1 cellular context compared by ENCODE assay signal in the genomic region with DNA sequence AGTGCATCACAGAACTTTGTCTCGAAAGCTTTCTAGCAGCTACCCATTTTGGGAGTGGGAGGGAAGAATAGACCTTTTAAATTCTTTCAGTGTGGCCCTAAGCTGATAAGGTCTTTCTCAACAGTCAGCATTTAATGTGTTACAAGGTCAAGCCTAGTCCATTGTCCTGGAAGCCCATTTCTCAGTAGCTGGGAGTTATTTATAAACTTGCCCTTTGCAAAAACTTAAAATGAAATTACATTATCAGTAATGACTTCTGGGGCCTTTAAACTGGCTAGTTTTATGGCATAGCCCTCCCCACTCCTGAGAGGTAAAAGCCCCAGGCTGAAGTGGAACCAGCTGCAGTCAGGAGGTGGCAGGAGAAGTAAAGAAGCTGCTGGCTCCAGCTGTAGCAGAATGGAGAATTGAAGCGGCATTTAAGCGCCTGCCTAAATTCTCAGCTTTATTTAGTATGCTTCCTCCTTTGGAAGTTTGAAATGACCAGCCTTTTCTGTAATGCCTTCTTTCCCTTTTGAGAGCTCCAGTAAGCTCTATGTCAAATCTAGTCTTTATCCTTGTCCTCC.
TF ChIP-seq lines count a peak whose summit lies in the region.

No MANE protein-coding gene starts in this region.

TF ChIP-seq in K562, 482 proteins besides CTCF, POLR2A, EP300 and RAD21 (continued from another document and continues in another):
- TF ChIP-seq, protein P1, sequence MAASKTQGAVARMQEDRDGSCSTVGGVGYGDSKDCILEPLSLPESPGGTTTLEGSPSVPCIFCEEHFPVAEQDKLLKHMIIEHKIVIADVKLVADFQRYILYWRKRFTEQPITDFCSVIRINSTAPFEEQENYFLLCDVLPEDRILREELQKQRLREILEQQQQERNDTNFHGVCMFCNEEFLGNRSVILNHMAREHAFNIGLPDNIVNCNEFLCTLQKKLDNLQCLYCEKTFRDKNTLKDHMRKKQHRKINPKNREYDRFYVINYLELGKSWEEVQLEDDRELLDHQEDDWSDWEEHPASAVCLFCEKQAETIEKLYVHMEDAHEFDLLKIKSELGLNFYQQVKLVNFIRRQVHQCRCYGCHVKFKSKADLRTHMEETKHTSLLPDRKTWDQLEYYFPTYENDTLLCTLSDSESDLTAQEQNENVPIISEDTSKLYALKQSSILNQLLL (CRISPR knock-in tag; IDR thresholded peaks at IDR 0.05; ENCODE audit: borderline replicate concordance) = no peak
- TF ChIP-seq ZBTB11 (CRISPR knock-in tag; IDR thresholded peaks at IDR 0.05) = no peak
- TF ChIP-seq, protein P2, sequence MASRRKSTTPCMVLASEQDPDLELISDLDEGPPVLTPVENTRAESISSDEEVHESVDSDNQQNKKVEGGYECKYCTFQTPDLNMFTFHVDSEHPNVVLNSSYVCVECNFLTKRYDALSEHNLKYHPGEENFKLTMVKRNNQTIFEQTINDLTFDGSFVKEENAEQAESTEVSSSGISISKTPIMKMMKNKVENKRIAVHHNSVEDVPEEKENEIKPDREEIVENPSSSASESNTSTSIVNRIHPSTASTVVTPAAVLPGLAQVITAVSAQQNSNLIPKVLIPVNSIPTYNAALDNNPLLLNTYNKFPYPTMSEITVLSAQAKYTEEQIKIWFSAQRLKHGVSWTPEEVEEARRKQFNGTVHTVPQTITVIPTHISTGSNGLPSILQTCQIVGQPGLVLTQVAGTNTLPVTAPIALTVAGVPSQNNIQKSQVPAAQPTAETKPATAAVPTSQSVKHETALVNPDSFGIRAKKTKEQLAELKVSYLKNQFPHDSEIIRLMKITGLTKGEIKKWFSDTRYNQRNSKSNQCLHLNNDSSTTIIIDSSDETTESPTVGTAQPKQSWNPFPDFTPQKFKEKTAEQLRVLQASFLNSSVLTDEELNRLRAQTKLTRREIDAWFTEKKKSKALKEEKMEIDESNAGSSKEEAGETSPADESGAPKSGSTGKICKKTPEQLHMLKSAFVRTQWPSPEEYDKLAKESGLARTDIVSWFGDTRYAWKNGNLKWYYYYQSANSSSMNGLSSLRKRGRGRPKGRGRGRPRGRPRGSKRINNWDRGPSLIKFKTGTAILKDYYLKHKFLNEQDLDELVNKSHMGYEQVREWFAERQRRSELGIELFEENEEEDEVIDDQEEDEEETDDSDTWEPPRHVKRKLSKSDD (conservative IDR thresholded peaks at IDR 0.05; ENCODE audit: low read length) = no peak
- peak; percentile 89 for TF ChIP-seq TFAP4 (CRISPR knock-in tag; IDR thresholded peaks at IDR 0.05; ENCODE audit: borderline replicate concordance)
- peak; percentile 60; the same call in 1 of the 2 replicates for TF ChIP-seq LEF1 (IDR thresholded peaks at IDR 0.05)
- no peak for TF ChIP-seq RBM15 (IDR thresholded peaks at IDR 0.05; ENCODE audit: insufficient read depth, low read length)
- TF ChIP-seq ATF1 (CRISPR knock-in tag; IDR thresholded peaks at IDR 0.05) = no peak
- TF ChIP-seq ATF1 (tag; IDR thresholded peaks at IDR 0.05) = peak; percentile 13; the same call in 1 of the 2 replicates
- peak; percentile 92 for TF ChIP-seq DPF2 (IDR thresholded peaks at IDR 0.05)
- TF ChIP-seq ILK (tag; IDR thresholded peaks at IDR 0.05; ENCODE audit: borderline replicate concordance, low read depth) = no peak
- TF ChIP-seq GMEB1 (CRISPR knock-in tag; IDR thresholded peaks at IDR 0.05) = no peak
- TF ChIP-seq ARID2 (IDR thresholded peaks at IDR 0.05) = 0 out of 2 replicates have a peak, but pooled peaks have one; percentile 26
- no peak for TF ChIP-seq DIDO1 (tag; IDR thresholded peaks at IDR 0.05; ENCODE audit: low read depth)
- TF ChIP-seq MTA1 (IDR thresholded peaks at IDR 0.05; ENCODE audit: borderline replicate concordance) = no peak
- no peak for TF ChIP-seq STAG1 (CRISPR knock-in tag; IDR thresholded peaks at IDR 0.05; ENCODE audit: borderline replicate concordance)
- TF ChIP-seq SMARCC2 (IDR thresholded peaks at IDR 0.05; ENCODE audit: low read depth) = 0 out of 2 replicates have a peak, but pooled peaks have one; percentile 26
- TF ChIP-seq TBP (optimal IDR thresholded peaks at IDR 0.05; ENCODE audit: low read depth, low read length) = peak; percentile 32
- TF ChIP-seq, protein P3, sequence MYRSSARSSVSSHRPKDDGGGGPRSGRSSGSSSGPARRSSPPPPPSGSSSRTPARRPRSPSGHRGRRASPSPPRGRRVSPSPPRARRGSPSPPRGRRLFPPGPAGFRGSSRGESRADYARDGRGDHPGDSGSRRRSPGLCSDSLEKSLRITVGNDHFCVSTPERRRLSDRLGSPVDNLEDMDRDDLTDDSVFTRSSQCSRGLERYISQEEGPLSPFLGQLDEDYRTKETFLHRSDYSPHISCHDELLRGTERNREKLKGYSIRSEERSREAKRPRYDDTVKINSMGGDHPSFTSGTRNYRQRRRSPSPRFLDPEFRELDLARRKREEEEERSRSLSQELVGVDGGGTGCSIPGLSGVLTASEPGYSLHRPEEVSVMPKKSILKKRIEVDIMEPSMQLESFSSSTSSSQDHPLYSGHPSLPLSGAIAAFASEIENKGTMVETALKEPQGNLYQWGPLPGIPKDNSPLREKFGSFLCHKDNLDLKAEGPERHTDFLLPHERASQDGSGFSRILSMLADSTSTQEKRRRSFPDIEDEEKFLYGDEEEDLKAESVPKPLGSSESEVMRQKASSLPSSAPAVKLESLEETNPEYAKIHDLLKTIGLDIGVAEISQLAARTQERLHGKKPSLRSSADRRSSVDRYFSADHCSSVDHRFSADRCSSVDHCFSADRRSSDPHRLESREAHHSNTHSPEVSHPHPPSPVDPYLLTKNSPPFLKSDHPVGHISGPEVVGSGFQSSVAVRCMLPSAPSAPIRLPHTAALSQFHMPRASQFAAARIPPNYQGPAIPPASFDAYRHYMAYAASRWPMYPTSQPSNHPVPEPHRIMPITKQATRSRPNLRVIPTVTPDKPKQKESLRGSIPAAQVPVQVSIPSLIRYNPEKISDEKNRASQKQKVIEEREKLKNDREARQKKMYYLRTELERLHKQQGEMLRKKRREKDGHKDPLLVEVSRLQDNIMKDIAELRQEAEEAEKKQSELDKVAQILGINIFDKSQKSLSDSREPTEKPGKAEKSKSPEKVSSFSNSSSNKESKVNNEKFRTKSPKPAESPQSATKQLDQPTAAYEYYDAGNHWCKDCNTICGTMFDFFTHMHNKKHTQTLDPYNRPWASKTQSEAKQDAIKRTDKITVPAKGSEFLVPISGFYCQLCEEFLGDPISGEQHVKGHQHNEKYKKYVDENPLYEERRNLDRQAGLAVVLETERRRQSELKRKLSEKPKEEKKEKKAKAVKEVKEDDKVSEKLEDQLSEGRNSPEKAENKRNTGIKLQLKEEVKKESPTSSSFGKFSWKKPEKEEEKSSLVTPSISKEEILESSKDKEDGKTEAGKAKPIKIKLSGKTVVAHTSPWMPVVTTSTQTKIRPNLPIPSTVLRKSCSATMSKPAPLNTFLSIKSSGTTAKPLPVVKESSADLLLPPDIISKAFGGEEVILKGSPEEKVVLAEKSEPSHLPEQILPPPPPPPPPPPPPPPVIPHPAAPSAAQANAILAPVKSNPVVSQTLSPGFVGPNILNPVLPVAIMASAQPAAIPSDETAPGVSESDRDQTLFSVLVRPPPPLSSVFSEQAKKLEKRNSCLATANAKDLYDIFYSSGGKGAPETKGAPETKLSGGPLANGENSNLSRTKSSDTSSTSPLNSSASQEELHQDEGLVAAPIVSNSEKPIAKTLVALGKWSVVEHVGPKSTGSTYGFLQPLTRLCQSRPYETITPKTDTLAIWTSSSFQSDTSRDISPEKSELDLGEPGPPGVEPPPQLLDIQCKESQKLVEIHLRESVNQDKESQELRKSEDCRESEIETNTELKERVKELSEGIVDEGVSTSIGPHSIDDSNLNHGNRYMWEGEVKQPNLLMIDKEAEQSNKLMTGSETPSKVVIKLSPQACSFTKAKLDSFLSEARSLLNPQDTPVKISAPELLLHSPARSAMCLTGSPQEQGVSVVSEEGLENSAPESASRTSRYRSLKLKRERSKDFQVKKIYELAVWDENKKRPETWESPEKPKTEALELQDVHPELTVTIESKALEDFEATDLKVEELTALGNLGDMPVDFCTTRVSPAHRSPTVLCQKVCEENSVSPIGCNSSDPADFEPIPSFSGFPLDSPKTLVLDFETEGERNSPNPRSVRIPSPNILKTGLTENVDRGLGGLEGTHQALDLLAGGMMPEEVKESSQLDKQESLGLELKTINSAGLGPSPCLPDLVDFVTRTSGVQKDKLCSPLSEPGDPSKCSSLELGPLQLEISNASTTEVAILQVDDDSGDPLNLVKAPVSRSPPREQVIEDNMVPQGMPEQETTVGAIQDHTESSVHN (IDR thresholded peaks at IDR 0.05; ENCODE audit: borderline replicate concordance in 1 of 2, low read depth in 1 of 2) = peak in 1 of 2 experiments; percentile 41; a peak in 1 of 4 replicates
- no peak for TF ChIP-seq L3MBTL2 (IDR thresholded peaks at IDR 0.05)
- TF ChIP-seq ZNF584 (CRISPR knock-in tag; IDR thresholded peaks at IDR 0.05; ENCODE audit: low read depth) = no peak
- TF ChIP-seq HSF4 (CRISPR knock-in tag; IDR thresholded peaks at IDR 0.05; ENCODE audit: borderline replicate concordance) = no peak
- TF ChIP-seq, protein P4, sequence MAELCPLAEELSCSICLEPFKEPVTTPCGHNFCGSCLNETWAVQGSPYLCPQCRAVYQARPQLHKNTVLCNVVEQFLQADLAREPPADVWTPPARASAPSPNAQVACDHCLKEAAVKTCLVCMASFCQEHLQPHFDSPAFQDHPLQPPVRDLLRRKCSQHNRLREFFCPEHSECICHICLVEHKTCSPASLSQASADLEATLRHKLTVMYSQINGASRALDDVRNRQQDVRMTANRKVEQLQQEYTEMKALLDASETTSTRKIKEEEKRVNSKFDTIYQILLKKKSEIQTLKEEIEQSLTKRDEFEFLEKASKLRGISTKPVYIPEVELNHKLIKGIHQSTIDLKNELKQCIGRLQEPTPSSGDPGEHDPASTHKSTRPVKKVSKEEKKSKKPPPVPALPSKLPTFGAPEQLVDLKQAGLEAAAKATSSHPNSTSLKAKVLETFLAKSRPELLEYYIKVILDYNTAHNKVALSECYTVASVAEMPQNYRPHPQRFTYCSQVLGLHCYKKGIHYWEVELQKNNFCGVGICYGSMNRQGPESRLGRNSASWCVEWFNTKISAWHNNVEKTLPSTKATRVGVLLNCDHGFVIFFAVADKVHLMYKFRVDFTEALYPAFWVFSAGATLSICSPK (IDR thresholded peaks at IDR 0.05; ENCODE audit: borderline replicate concordance) = no peak
- no peak for TF ChIP-seq HOMEZ (CRISPR knock-in tag; IDR thresholded peaks at IDR 0.05)
- no peak for TF ChIP-seq SPI1 (IDR thresholded peaks at IDR 0.05; ENCODE audit: borderline replicate concordance, low read depth, low read length)
- TF ChIP-seq RB1 (IDR thresholded peaks at IDR 0.05; ENCODE audit: low read depth) = 0 out of 2 replicates have a peak, but pooled peaks have one; percentile 40
- no peak for TF ChIP-seq TAF1 (IDR thresholded peaks at IDR 0.05; ENCODE audit: control insufficient read depth, extremely low read depth, insufficient read depth, low read length, severe bottlenecking)
